Comparison of ENCODE assay signal across 20 cellular contexts in genomic region chr2:120783969-120784372, GRCh38. TPM values are rescaled to one million over a fixed set of nuclear protein-coding genes. Genes with fewer than 3 reads are reported as not detected.
DNase-seq lines count a peak whose midpoint lies in the region; ATAC-seq and TF ChIP-seq lines count a peak whose summit lies in the region.
"Had no signal": no experiment of that assay in that cellular context is flagged by ENCODE, and none has a peak within 500 bp of the region (broad histone marks: within the 10 kb centered on the region; RNA-seq: fewer than 3 reads in every experiment).

No MANE protein-coding gene starts in this region.

- H3K27ac Mint-ChIP-seq in mesothelial cell of epicardium, result peak overlapping the region; percentile 21
- H3K27ac Mint-ChIP-seq: CD4-positive, alpha-beta T cell; HFFc6 had no signal

- intact Hi-C loops in heart left ventricle (cut with DNase I), result no loop called here

- H3K4me1 ChIP-seq in heart left ventricle, result peaks cover 0 to 19% (median 9%) of the 10 kb centered on the region in 12 donors
- H3K4me1 ChIP-seq in right atrium auricular region, result peaks cover 0 to 19% of the 10 kb centered on the region in 2 donors
- peaks cover 30% of the 10 kb centered on the region for H3K4me1 ChIP-seq in skeletal muscle satellite cell (ENCODE audit: control insufficient read depth, insufficient read depth, low read length)

- H3K27me3 ChIP-seq in heart left ventricle, result no peaks in the 10 kb centered on the region
- no peaks in the 10 kb centered on the region for H3K27me3 ChIP-seq in right atrium auricular region
- no peaks in the 10 kb centered on the region for H3K27me3 ChIP-seq in skeletal muscle satellite cell (ENCODE audit: control insufficient read depth, insufficient read depth, low read length)
- H3K27me3 ChIP-seq: Peyer's patch had no signal

- H3K9me3 Mint-ChIP-seq in mesothelial cell of epicardium, result no peaks in the 10 kb centered on the region
- H3K9me3 Mint-ChIP-seq: CD4-positive, alpha-beta T cell; HFFc6 had no signal

- TF ChIP-seq CTCF in heart left ventricle (IDR thresholded peaks at IDR 0.05), result no peak
- no peak for TF ChIP-seq CTCF in right atrium auricular region (IDR thresholded peaks at IDR 0.05)
- no peak for TF ChIP-seq CTCF in mesothelial cell of epicardium (IDR thresholded peaks at IDR 0.05; ENCODE audit: unreplicated experiment)

- H3K9ac ChIP-seq in SK-N-MC (ENCODE audit: insufficient read length) (no peak overlapping the region), skeletal muscle satellite cell (ENCODE audit: low read depth, low read length) (no peak overlapping the region)
- H3K9ac ChIP-seq: GM23248 had no signal

- H3K4me3 ChIP-seq in heart left ventricle (no peak overlapping the region), right atrium auricular region (no peak overlapping the region), SK-N-MC (peak overlapping the region; percentile 39; the same call in 1 of the 2 replicates), skeletal muscle satellite cell (ENCODE audit: low read length) (no peak overlapping the region)
- H3K4me3 ChIP-seq: A549, GM23248, Peyer's patch had no signal

- peaks cover 47% of the 10 kb centered on the region for H3K4me1 Mint-ChIP-seq in mesothelial cell of epicardium

- peak overlapping the region; percentile 3 for H3K4me2 ChIP-seq in skeletal muscle satellite cell (ENCODE audit: low read length)
- H3K4me2 ChIP-seq: A549 had no signal

- no peaks in the 10 kb centered on the region for H3K27me3 Mint-ChIP-seq in mesothelial cell of epicardium (ENCODE audit: low read depth)

- peak in 3 of 4 donors; percentile 21 to 65 (median 44) for ATAC-seq in heart left ventricle
- ATAC-seq: A549, HepG2 had no signal

- H3K27ac ChIP-seq in heart left ventricle (no peak overlapping the region), right atrium auricular region (no peak overlapping the region), SK-N-MC (no peak overlapping the region)
- H3K27ac ChIP-seq: GM23248, Peyer's patch had no signal

- DNase-seq in heart left ventricle (no peak), right atrium auricular region (ENCODE audit: low spot score) (no peak), SK-N-MC (ENCODE audit: low read depth, low spot score) (no peak), mesothelial cell of epicardium (ENCODE audit: low spot score in 2 of 2, unreplicated experiment in 2 of 2) (no peak), iPS-NIHi7 (ENCODE audit: extremely low spot score) (no peak), SW480 (ENCODE audit: low spot score) (no peak)
- no peak for DNase-seq in activated CD4-positive, alpha-beta T cell treated with anti-CD3 and anti-CD28 coated beads for 48 hours
- DNase-seq: CD4-positive, alpha-beta T cell; DND-41; GDM1; HFFc6; MM.1S; NCI-H1105; NCI-H1930; Peyer's patch; SIG-M5 had no signal

- H3K9me3 ChIP-seq in heart left ventricle, result no peaks in the 10 kb centered on the region
- no peaks in the 10 kb centered on the region for H3K9me3 ChIP-seq in right atrium auricular region
- no peaks in the 10 kb centered on the region for H3K9me3 ChIP-seq in SK-N-MC (ENCODE audit: low read depth, low read length)
- no peaks in the 10 kb centered on the region for H3K9me3 ChIP-seq in skeletal muscle satellite cell (replicated peaks; ENCODE audit: low read length)
- H3K9me3 ChIP-seq: A549, Peyer's patch had no signal

- TF ChIP-seq POLR2A in heart left ventricle (IDR thresholded peaks at IDR 0.05), result no peak

- no peaks in the 10 kb centered on the region for H3K36me3 Mint-ChIP-seq in mesothelial cell of epicardium

- H3K4me3 Mint-ChIP-seq in mesothelial cell of epicardium, result no peak overlapping the region
- H3K4me3 Mint-ChIP-seq: CD4-positive, alpha-beta T cell; HFFc6 had no signal

- WGBS in heart left ventricle, 4 donors, result 69 to 83% (median 76%) methylated on average over 7 of the region's 7 CpGs

- H3K36me3 ChIP-seq in heart left ventricle, result no peaks in the 10 kb centered on the region
- no peaks in the 10 kb centered on the region for H3K36me3 ChIP-seq in right atrium auricular region
- H3K36me3 ChIP-seq in SK-N-MC (ENCODE audit: insufficient read depth, low read length), result no peaks in the 10 kb centered on the region
- H3K36me3 ChIP-seq in skeletal muscle satellite cell (ENCODE audit: insufficient read depth, low read length), result no peaks in the 10 kb centered on the region
- H3K36me3 ChIP-seq: Peyer's patch had no signal

RNA-seq across cellular contexts. Expression of gene GLI2, which starts 48.3 kb away (rescaled TPM):
- 1 to 10 TPM in 5 of 9 donors, under 1 TPM in 4; 0.67 to 4.1 (median 1.0) TPM for total RNA-seq in heart left ventricle
- polyA plus RNA-seq in heart left ventricle, result 1 to 10 TPM in 1 of 2 donors, under 1 TPM in 1; 0.30 to 1.4 TPM
- 1 to 10 TPM; 1.5 to 3.5 TPM for total RNA-seq in right atrium auricular region
- 65.3 to 67.0 TPM (median 65.6 TPM) in 3 replicates for total RNA-seq in mesothelial cell of epicardium
- 4.2 and 4.3 TPM in 2 replicates for total RNA-seq in skeletal muscle satellite cell (2012; rRNA removed)
- total RNA-seq: CD4-positive, alpha-beta T cell; HepG2 had no signal
- polyA plus RNA-seq: HepG2 had no signal

Comparison
In these comparisons a context has a peak if more than half of its experiments do, and no peak if none do; other contexts are left out.
1. RNA of gene GLI2, which starts 48.3 kb away (total RNA-seq): 65.3 to 67.0 TPM in mesothelial cell of epicardium; 1.5 to 3.5 TPM in right atrium auricular region and 0.67 to 4.1 TPM in heart left ventricle; every median in the first group is over 10 times any median in the second.